In genomic region chr4:122142687-122143086, GRCh38 we compare ENCODE assay signal across 20 cellular contexts.
"Had no signal": no experiment of that assay in that cellular context is flagged by ENCODE, and none has a peak within 500 bp of the region (broad histone marks: within the 10 kb centered on the region; RNA-seq: fewer than 3 reads in every experiment).

No MANE protein-coding gene starts in this region.

- FAIRE-seq: RCC 7860 had no signal

- ATAC-seq: T-helper 17 cell had no signal

- H3K27me3 ChIP-seq: MG63, SJSA1 had no signal

- H3K9me3 ChIP-seq: MG63, SJSA1 had no signal

- H3K36me3 ChIP-seq: MG63, SJSA1 had no signal

- H3K27ac ChIP-seq: SJSA1, SK-N-MC had no signal

- H3K4me1 ChIP-seq: SJSA1 had no signal

- DNase-seq: IMR-90, KBM-7, MG63, NCI-H1092 treated with DMSO at 0.1 percent for 48 hours, NCI-H1436, NCI-H187, NCI-H2029, NCI-H2081 treated with DMSO at 0.1 percent for 48 hours, NCI-H2227 treated with DMSO at 0.1 percent for 48 hours, NCI-H524, NCI-H526 treated with DMSO at 0.1 percent for 48 hours, NCI-H774, Right ventricle myocardium superior, RPMI8226, SIG-M5, T-helper 1 cell, T-helper 17 cell had no signal

- H3K4me3 ChIP-seq: MG63, SJSA1, SK-N-MC had no signal
